ENCODE assay signal across 35 cellular contexts in the genomic region with DNA sequence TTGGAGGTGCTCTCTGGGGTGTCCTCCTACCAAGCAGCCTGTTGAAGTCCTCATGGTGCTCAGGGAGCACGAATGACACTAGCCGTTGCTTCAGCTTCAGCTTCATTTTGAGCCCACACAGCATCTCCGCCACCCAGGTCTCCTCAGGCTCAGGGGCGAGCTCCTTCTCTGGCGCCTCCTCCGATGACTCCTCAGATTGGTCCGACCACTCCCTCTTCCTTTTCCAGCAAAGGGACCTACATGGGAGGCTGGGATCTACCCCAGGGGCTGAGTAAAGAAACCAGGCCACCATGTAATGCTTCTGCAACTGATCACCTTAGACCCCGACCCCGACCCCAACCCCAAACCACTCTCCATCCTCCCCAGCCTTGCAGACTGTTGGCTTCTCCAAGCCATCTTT. TPM values are rescaled to one million over a fixed set of nuclear protein-coding genes. Genes with fewer than 3 reads are reported as not detected.
"Had no signal": no experiment of that assay in that cellular context is flagged by ENCODE, and none has a peak within 500 bp of the region (broad histone marks: within the 10 kb centered on the region; RNA-seq: fewer than 3 reads in every experiment).

No MANE protein-coding gene starts in this region.

- DNase-seq: Karpas-422, Kasumi-1, MG63, MM.1S, MV-4-11, NCI-H1048, NCI-H1092, NCI-H1092 treated with DMSO at 0.1 percent for 48 hours, NCI-H1105, NCI-H1105 treated with DMSO at 0.1 percent for 48 hours, NCI-H1417, NCI-H1417 treated with DMSO at 0.1 percent for 48 hours, NCI-H1436, NCI-H1436 treated with DMSO at 0.1 percent for 48 hours, NCI-H146, NCI-H1694, NCI-H1694 treated with DMSO at 0.1 percent for 48 hours, NCI-H187, NCI-H187 treated with DMSO at 0.1 percent for 48 hours, NCI-H1930, NCI-H2029, NCI-H2029 treated with DMSO at 0.1 percent for 48 hours, NCI-H2081, NCI-H2081 treated with DMSO at 0.1 percent for 48 hours, NCI-H2107, NCI-H2171, NCI-H2171 treated with DMSO at 0.1 percent for 48 hours, NCI-H2227 treated with DMSO at 0.1 percent for 48 hours, NCI-H226, NCI-H345, NCI-H446, NCI-H446 treated with DMSO at 0.1 percent for 48 hours, NCI-H510A had no signal

- H3K27me3 ChIP-seq: MG63 had no signal

- H3K4me3 ChIP-seq: MG63 had no signal

- H3K9me3 ChIP-seq: MG63 had no signal

- H3K27ac ChIP-seq: KMS-11 had no signal

RNA-seq across cellular contexts. Expression of gene GDPD1, which starts 38.8 kb away (rescaled TPM):
- total RNA-seq: LHCN-M2 had no signal
